8 cellular contexts compared by ENCODE assay signal in genomic region chr3:87228316-87228715, GRCh38. TPM values are rescaled to one million over a fixed set of nuclear protein-coding genes. Genes with fewer than 3 reads are reported as not detected.
A peak's percentile ranks its signal among the peaks of the same experiment; 100 is the strongest.
DNase-seq lines count a peak whose midpoint lies in the region; ATAC-seq and TF ChIP-seq lines count a peak whose summit lies in the region.

No MANE protein-coding gene starts in this region.

- no peak overlapping the region for H3K27ac Mint-ChIP-seq in T-helper 1 cell treated with Interleukin-12 subunit alpha and Interleukin-12 subunit beta and Interleukin-4 antibody, amounts not matched to agents 30 μg/mL and 1 μg/mL, for 36 hours
- no peak overlapping the region for H3K27ac Mint-ChIP-seq in activated CD4-positive, alpha-beta memory T cell treated with anti-CD3 and anti-CD28 coated beads, Interleukin-2, amount 10 ng/mL, durations not matched to agents 7 days and 5 days

- DNase-seq in T-helper 1 cell, result no peak
- no peak for DNase-seq in activated CD4-positive, alpha-beta memory T cell treated with anti-CD3 and anti-CD28 coated beads, Interleukin-2, amount 10 ng/mL, durations not matched to agents 7 days and 5 days
- no peak for DNase-seq in stomach
- no peak for DNase-seq in NK-92 treated with Interleukin-12 subunit alpha and Interleukin-12 subunit beta, amount 100 ng/mL, for 24 hours (lab: John Stamatoyannopoulos, UW)
- DNase-seq in stimulated activated CD4-positive, alpha-beta T cell treated with anti-CD3 and anti-CD28 coated beads, Interleukin-4, amount 100 ng/mL, for 1 hour, result no peak

- peaks cover 14% of the 10 kb centered on the region for H3K27me3 Mint-ChIP-seq in T-helper 1 cell treated with Interleukin-12 subunit alpha and Interleukin-12 subunit beta and Interleukin-4 antibody, amounts not matched to agents 30 μg/mL and 1 μg/mL, for 36 hours (ENCODE audit: low read depth)
- peaks cover 11% of the 10 kb centered on the region for H3K27me3 Mint-ChIP-seq in activated CD4-positive, alpha-beta memory T cell treated with anti-CD3 and anti-CD28 coated beads, Interleukin-2, amount 10 ng/mL, durations not matched to agents 7 days and 5 days

- H3K4me3 ChIP-seq in iPS-18a (ENCODE audit: low read length) (peak overlapping the region; percentile 87), stomach (peak overlapping the region; percentile 58 to 90 (median 68))

- CTCF ChIA-PET in activated CD4-positive, alpha-beta memory T cell treated with anti-CD3 and anti-CD28 coated beads, Interleukin-2, amount 10 ng/mL, durations not matched to agents 7 days and 5 days (lab: Charles Lee), result no interaction called here

- H3K27ac ChIP-seq in iPS-18a (ENCODE audit: low read length) (no peak overlapping the region), stomach (peak overlapping the region in 2 of 5 donors; percentile 90 to 94)

- H3K36me3 ChIP-seq in iPS-18a (ENCODE audit: control insufficient read depth, low read depth, low read length) (no peaks in the 10 kb centered on the region), stomach (no peaks in the 10 kb centered on the region)

- H3K4me1 ChIP-seq in iPS-18a (ENCODE audit: control insufficient read depth, low read depth, low read length) (peaks cover 17% of the 10 kb centered on the region), stomach (peaks cover 24 to 58% (median 45%) of the 10 kb centered on the region in 4 donors)

- WGBS in stomach, 5 donors, result 12 to 25% (median 20%) methylated on average over 1 of the region's 1 CpG

- TF ChIP-seq EP300 in stomach (IDR thresholded peaks at IDR 0.05), result no peak

- H3K9me3 ChIP-seq in iPS-18a (ENCODE audit: control insufficient read depth, low read depth, low read length), result no peaks in the 10 kb centered on the region
- no peaks in the 10 kb centered on the region for H3K9me3 ChIP-seq in stomach

- intact Hi-C loops in stomach (cut with DNase I; ENCODE audit: low total_unique reads), result no loop called here

- no peaks in the 10 kb centered on the region for H3K9me3 Mint-ChIP-seq in T-helper 1 cell treated with Interleukin-12 subunit alpha and Interleukin-12 subunit beta and Interleukin-4 antibody, amounts not matched to agents 30 μg/mL and 1 μg/mL, for 36 hours
- H3K9me3 Mint-ChIP-seq in activated CD4-positive, alpha-beta memory T cell treated with anti-CD3 and anti-CD28 coated beads, Interleukin-2, amount 10 ng/mL, durations not matched to agents 7 days and 5 days, result no peaks in the 10 kb centered on the region

- TF ChIP-seq CTCF in stomach (IDR thresholded peaks at IDR 0.05), result no peak

- H3K4me1 Mint-ChIP-seq in T-helper 1 cell treated with Interleukin-12 subunit alpha and Interleukin-12 subunit beta and Interleukin-4 antibody, amounts not matched to agents 30 μg/mL and 1 μg/mL, for 36 hours (ENCODE audit: low read depth), result peaks cover 25% of the 10 kb centered on the region
- H3K4me1 Mint-ChIP-seq in activated CD4-positive, alpha-beta memory T cell treated with anti-CD3 and anti-CD28 coated beads, Interleukin-2, amount 10 ng/mL, durations not matched to agents 7 days and 5 days, result peaks cover 22% of the 10 kb centered on the region

- H3K36me3 Mint-ChIP-seq in T-helper 1 cell treated with Interleukin-12 subunit alpha and Interleukin-12 subunit beta and Interleukin-4 antibody, amounts not matched to agents 30 μg/mL and 1 μg/mL, for 36 hours (ENCODE audit: low read depth), result peaks cover 7% of the 10 kb centered on the region
- H3K36me3 Mint-ChIP-seq in activated CD4-positive, alpha-beta memory T cell treated with anti-CD3 and anti-CD28 coated beads, Interleukin-2, amount 10 ng/mL, durations not matched to agents 7 days and 5 days (ENCODE audit: low read depth), result peaks cover 15% of the 10 kb centered on the region

- no peak for TF ChIP-seq POLR2A in stomach (IDR thresholded peaks at IDR 0.05)

- peak overlapping the region; percentile 85 for H3K9ac ChIP-seq in iPS-18a (ENCODE audit: low read length)

- peak overlapping the region; percentile 95 for H3K4me3 Mint-ChIP-seq in T-helper 1 cell treated with Interleukin-12 subunit alpha and Interleukin-12 subunit beta and Interleukin-4 antibody, amounts not matched to agents 30 μg/mL and 1 μg/mL, for 36 hours
- peak overlapping the region; percentile 91 for H3K4me3 Mint-ChIP-seq in activated CD4-positive, alpha-beta memory T cell treated with anti-CD3 and anti-CD28 coated beads, Interleukin-2, amount 10 ng/mL, durations not matched to agents 7 days and 5 days

- no peak for ATAC-seq in GM21717 (IDR thresholded peaks at IDR 0.05; ENCODE audit: unreplicated experiment)

- POLR2A ChIA-PET in activated CD4-positive, alpha-beta memory T cell treated with anti-CD3 and anti-CD28 coated beads, Interleukin-2, amount 10 ng/mL, durations not matched to agents 7 days and 5 days (lab: Charles Lee), result no interaction called here

- H3K27me3 ChIP-seq in iPS-18a (ENCODE audit: control insufficient read depth, insufficient read depth, low read length), result no peaks in the 10 kb centered on the region
- H3K27me3 ChIP-seq in stomach, result no peaks in the 10 kb centered on the region

RNA-seq across cellular contexts. Expression of gene CHMP2B, which starts 1.2 kb away (rescaled TPM):
- 10 to 100 TPM; 28.5 to 30.2 TPM for total RNA-seq in activated CD4-positive, alpha-beta memory T cell treated with anti-CD3 and anti-CD28 coated beads, Interleukin-2, amount 10 ng/mL, durations not matched to agents 7 days and 5 days
- total RNA-seq in stomach, result 10 to 100 TPM in 4 of 5 donors, 1 to 10 TPM in 1; 1.2 to 67.2 (median 17.1) TPM
- 10 to 100 TPM; 21.1 to 51.3 (median 27.3) TPM for polyA plus RNA-seq in stomach

RNA-seq across cellular contexts. Expression of gene POU1F1, which starts 48.1 kb away (rescaled TPM):
- total RNA-seq in activated CD4-positive, alpha-beta memory T cell treated with anti-CD3 and anti-CD28 coated beads, Interleukin-2, amount 10 ng/mL, durations not matched to agents 7 days and 5 days, result not detected
- not detected for total RNA-seq in stomach
- polyA plus RNA-seq in stomach, result not detected
